ENCODE assay signal across 8 cellular contexts in genomic region chr14:34874386-34875030, GRCh38. TPM values are rescaled to one million over a fixed set of nuclear protein-coding genes. Genes with fewer than 3 reads are reported as not detected.
DNase-seq lines count a peak whose midpoint lies in the region; ATAC-seq, FAIRE-seq and TF ChIP-seq lines count a peak whose summit lies in the region.

No MANE protein-coding gene starts in this region.

- no peaks in the 10 kb centered on the region for H3K9me3 ChIP-seq in pancreas
- H3K9me3 ChIP-seq in upper lobe of left lung, result no peaks in the 10 kb centered on the region

- no peaks in the 10 kb centered on the region for H3K9me3 Mint-ChIP-seq in activated naive CD4-positive, alpha-beta T cell treated with anti-CD3 and anti-CD28 coated beads, Interleukin-2, amount 50 U/mL, for 72 hours

- no peaks in the 10 kb centered on the region for H3K27me3 ChIP-seq in pancreas
- no peaks in the 10 kb centered on the region for H3K27me3 ChIP-seq in upper lobe of left lung

- no peak for FAIRE-seq in pancreas (lab: Jason Lieb, UNC)

- no peak for TF ChIP-seq POLR2A in upper lobe of left lung (IDR thresholded peaks at IDR 0.05)

- H3K4me1 ChIP-seq in pancreas (peaks cover 0 to 7% (median 5%) of the 10 kb centered on the region in 3 donors), upper lobe of left lung (peaks cover 11 to 16% (median 11%) of the 10 kb centered on the region in 4 donors)

- no peak for TF ChIP-seq CTCF in pancreas (IDR thresholded peaks at IDR 0.05)
- TF ChIP-seq CTCF in upper lobe of left lung (IDR thresholded peaks at IDR 0.05), result peak in 2 of 6 experiments; percentile 12 to 17

- H3K36me3 Mint-ChIP-seq in activated naive CD4-positive, alpha-beta T cell treated with anti-CD3 and anti-CD28 coated beads, Interleukin-2, amount 50 U/mL, for 72 hours, result peaks cover 16 to 24% of the 10 kb centered on the region in 2 donors

- TF ChIP-seq EP300 in upper lobe of left lung (IDR thresholded peaks at IDR 0.05), result no peak

- peak overlapping the region; percentile 78 to 95 (median 88) for H3K4me3 ChIP-seq in pancreas
- H3K4me3 ChIP-seq in upper lobe of left lung, result peak overlapping the region; percentile 84 to 93 (median 88)

- no peaks in the 10 kb centered on the region for H3K36me3 ChIP-seq in pancreas
- H3K36me3 ChIP-seq in upper lobe of left lung, result peaks cover 0 to 6% (median 0%) of the 10 kb centered on the region in 4 donors

- intact Hi-C loops in Right ventricle myocardium inferior (cut with DNase I) (loop anchor here (2.0 to 10.0 kb wide), 3 partner anchors 108 to 250 kb away; partner anchors contain the start of genes CFL2, PPP2R3C, PRORP and SRP54), pancreas (cut with DNase I) (no loop called here)

- H3K27ac ChIP-seq in pancreas, result peak overlapping the region; percentile 97 to 100 (median 98)
- H3K27ac ChIP-seq in upper lobe of left lung, result peak overlapping the region; percentile 98 to 100 (median 100)

- peak; percentile 15 for ATAC-seq in GM21367 (IDR thresholded peaks at IDR 0.05; ENCODE audit: unreplicated experiment)
- peak; percentile 32 to 36 for ATAC-seq in activated naive CD4-positive, alpha-beta T cell treated with anti-CD3 and anti-CD28 coated beads, Interleukin-2, amount 50 U/mL, for 72 hours
- peak; percentile 45 for ATAC-seq in Right ventricle myocardium inferior
- ATAC-seq in pancreas, result peak; percentile 33 to 68 (median 43)
- peak; percentile 32 to 62 for ATAC-seq in upper lobe of left lung (ENCODE audit: low FRiP score in 2 of 2)

- DNase-seq in DMS79 treated with DMSO at 0.1 percent for 48 hours (lab: John Stamatoyannopoulos, UW) (peak; percentile 70), HT-29 (ENCODE audit: low spot score) (peak; percentile 45), RKO (ENCODE audit: low spot score) (peak; percentile 49), Right ventricle myocardium inferior (ENCODE audit: missing footprints) (peak; percentile 86), pancreas (peak; percentile 40 to 82 (median 53)), upper lobe of left lung (peak; percentile 70 to 92)
- DNase-seq in activated naive CD4-positive, alpha-beta T cell treated with anti-CD3 and anti-CD28 coated beads, Interleukin-2, amount 50 U/mL, for 72 hours (ENCODE audit: low spot score in 2 of 2), result no peak

- 0% methylated on average over 16 to 85 of the region's 85 CpGs for WGBS in pancreas, 2 donors
- WGBS in upper lobe of left lung, 2 donors, result 0% methylated on average over 66 of the region's 85 CpGs; no CpG with 5 or more reads in 1 of the 2 donors

- H3K27ac Mint-ChIP-seq in activated naive CD4-positive, alpha-beta T cell treated with anti-CD3 and anti-CD28 coated beads, Interleukin-2, amount 50 U/mL, for 72 hours, result peak overlapping the region; percentile 93 to 96

RNA-seq across cellular contexts. Expression of gene BAZ1A, which starts 0.7 kb away (rescaled TPM):
- total RNA-seq in HT-29 (2014; rRNA removed; shearing (Covaris generic)), result 9.4 and 14.9 TPM in 2 replicates
- total RNA-seq in activated naive CD4-positive, alpha-beta T cell treated with anti-CD3 and anti-CD28 coated beads, Interleukin-2, amount 50 U/mL, for 72 hours, result 10 to 100 TPM; 61.0 to 71.7 TPM
- total RNA-seq in Right ventricle myocardium inferior, result 5.6 TPM
- total RNA-seq in pancreas, result 10 to 100 TPM in 1 of 6 donors, 1 to 10 TPM in 5; 5.6 to 12.1 (median 7.2) TPM
- 1 to 10 TPM; 5.9 to 9.9 TPM for polyA plus RNA-seq in pancreas
- total RNA-seq in upper lobe of left lung, result 10 to 100 TPM; 27.6 to 44.3 (median 36.6) TPM

Comparison
In these comparisons a context has a peak if more than half of its experiments do, and no peak if none do; other contexts are left out.
1. DNase-seq: peak in DMS79 treated with DMSO at 0.1 percent for 48 hours (single experiment), HT-29 (single experiment), RKO (single experiment), Right ventricle myocardium inferior (single experiment), pancreas (6 of 6) and upper lobe of left lung (2 of 2); none in activated naive CD4-positive, alpha-beta T cell treated with anti-CD3 and anti-CD28 coated beads, Interleukin-2, amount 50 U/mL, for 72 hours (0 of 2).
2. Peak in every context shown above with its lines, with median percentiles within 50 percentile points of each other: ATAC-seq.